Comparison of ENCODE assay signal across 1 cellular context in the genomic region with DNA sequence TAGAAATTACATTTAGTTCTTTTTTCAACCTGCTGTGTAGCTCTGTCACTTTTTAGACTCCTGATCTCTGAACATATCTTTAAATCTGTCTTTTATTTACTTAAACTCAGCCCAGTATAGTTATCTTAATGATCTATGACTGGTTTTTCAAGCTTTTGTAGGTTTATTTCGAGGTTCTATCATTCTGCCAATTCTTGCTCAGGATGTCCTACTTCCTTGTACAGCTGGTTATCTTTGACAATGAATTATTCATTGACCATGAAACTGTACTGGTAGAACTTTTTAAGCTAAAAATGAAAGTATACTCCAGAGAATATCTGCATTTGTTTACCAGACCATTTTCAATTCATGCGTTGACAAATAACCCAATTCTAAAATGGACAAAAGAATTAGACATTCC.
TF ChIP-seq lines count a peak whose summit lies in the region.

No MANE protein-coding gene starts in this region.

TF ChIP-seq in GM23338, 12 proteins besides CTCF, POLR2A, EP300 and RAD21 (continued from another document):
- TF ChIP-seq, protein P1, sequence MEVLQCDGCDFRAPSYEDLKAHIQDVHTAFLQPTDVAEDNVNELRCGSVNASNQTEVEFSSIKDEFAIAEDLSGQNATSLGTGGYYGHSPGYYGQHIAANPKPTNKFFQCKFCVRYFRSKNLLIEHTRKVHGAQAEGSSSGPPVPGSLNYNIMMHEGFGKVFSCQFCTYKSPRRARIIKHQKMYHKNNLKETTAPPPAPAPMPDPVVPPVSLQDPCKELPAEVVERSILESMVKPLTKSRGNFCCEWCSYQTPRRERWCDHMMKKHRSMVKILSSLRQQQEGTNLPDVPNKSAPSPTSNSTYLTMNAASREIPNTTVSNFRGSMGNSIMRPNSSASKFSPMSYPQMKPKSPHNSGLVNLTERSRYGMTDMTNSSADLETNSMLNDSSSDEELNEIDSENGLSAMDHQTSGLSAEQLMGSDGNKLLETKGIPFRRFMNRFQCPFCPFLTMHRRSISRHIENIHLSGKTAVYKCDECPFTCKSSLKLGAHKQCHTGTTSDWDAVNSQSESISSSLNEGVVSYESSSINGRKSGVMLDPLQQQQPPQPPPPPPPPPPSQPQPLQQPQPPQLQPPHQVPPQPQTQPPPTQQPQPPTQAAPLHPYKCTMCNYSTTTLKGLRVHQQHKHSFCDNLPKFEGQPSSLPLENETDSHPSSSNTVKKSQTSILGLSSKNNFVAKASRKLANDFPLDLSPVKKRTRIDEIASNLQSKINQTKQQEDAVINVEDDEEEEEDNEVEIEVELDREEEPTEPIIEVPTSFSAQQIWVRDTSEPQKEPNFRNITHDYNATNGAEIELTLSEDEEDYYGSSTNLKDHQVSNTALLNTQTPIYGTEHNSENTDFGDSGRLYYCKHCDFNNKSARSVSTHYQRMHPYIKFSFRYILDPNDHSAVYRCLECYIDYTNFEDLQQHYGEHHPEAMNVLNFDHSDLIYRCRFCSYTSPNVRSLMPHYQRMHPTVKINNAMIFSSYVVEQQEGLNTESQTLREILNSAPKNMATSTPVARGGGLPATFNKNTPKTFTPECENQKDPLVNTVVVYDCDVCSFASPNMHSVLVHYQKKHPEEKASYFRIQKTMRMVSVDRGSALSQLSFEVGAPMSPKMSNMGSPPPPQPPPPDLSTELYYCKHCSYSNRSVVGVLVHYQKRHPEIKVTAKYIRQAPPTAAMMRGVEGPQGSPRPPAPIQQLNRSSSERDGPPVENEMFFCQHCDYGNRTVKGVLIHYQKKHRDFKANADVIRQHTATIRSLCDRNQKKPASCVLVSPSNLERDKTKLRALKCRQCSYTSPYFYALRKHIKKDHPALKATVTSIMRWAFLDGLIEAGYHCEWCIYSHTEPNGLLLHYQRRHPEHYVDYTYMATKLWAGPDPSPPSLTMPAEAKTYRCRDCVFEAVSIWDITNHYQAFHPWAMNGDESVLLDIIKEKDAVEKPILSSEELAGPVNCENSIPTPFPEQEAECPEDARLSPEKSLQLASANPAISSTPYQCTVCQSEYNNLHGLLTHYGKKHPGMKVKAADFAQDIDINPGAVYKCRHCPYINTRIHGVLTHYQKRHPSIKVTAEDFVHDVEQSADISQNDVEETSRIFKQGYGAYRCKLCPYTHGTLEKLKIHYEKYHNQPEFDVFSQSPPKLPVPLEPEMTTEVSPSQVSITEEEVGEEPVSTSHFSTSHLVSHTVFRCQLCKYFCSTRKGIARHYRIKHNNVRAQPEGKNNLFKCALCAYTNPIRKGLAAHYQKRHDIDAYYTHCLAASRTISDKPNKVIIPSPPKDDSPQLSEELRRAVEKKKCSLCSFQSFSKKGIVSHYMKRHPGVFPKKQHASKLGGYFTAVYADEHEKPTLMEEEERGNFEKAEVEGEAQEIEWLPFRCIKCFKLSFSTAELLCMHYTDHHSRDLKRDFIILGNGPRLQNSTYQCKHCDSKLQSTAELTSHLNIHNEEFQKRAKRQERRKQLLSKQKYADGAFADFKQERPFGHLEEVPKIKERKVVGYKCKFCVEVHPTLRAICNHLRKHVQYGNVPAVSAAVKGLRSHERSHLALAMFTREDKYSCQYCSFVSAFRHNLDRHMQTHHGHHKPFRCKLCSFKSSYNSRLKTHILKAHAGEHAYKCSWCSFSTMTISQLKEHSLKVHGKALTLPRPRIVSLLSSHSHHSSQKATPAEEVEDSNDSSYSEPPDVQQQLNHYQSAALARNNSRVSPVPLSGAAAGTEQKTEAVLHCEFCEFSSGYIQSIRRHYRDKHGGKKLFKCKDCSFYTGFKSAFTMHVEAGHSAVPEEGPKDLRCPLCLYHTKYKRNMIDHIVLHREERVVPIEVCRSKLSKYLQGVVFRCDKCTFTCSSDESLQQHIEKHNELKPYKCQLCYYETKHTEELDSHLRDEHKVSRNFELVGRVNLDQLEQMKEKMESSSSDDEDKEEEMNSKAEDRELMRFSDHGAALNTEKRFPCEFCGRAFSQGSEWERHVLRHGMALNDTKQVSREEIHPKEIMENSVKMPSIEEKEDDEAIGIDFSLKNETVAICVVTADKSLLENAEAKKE (CRISPR knock-in tag; IDR thresholded peaks at IDR 0.05): no peak
- TF ChIP-seq EZH2phosphoT487 (IDR thresholded peaks at IDR 0.05; ENCODE audit: unreplicated experiment) (no peak), POLR2AphosphoS5 (IDR thresholded peaks at IDR 0.05; ENCODE audit: low read depth) (no peak), ETS1 (IDR thresholded peaks at IDR 0.05) (no peak), EZH2 (IDR thresholded peaks at IDR 0.05; ENCODE audit: low read depth, unreplicated experiment) (no peak), CREB1 (CRISPR knock-in tag; IDR thresholded peaks at IDR 0.05; ENCODE audit: low read depth) (no peak), ZNF331 (CRISPR knock-in tag; IDR thresholded peaks at IDR 0.05; ENCODE audit: low read depth) (no peak)
- TF ChIP-seq, protein P2, sequence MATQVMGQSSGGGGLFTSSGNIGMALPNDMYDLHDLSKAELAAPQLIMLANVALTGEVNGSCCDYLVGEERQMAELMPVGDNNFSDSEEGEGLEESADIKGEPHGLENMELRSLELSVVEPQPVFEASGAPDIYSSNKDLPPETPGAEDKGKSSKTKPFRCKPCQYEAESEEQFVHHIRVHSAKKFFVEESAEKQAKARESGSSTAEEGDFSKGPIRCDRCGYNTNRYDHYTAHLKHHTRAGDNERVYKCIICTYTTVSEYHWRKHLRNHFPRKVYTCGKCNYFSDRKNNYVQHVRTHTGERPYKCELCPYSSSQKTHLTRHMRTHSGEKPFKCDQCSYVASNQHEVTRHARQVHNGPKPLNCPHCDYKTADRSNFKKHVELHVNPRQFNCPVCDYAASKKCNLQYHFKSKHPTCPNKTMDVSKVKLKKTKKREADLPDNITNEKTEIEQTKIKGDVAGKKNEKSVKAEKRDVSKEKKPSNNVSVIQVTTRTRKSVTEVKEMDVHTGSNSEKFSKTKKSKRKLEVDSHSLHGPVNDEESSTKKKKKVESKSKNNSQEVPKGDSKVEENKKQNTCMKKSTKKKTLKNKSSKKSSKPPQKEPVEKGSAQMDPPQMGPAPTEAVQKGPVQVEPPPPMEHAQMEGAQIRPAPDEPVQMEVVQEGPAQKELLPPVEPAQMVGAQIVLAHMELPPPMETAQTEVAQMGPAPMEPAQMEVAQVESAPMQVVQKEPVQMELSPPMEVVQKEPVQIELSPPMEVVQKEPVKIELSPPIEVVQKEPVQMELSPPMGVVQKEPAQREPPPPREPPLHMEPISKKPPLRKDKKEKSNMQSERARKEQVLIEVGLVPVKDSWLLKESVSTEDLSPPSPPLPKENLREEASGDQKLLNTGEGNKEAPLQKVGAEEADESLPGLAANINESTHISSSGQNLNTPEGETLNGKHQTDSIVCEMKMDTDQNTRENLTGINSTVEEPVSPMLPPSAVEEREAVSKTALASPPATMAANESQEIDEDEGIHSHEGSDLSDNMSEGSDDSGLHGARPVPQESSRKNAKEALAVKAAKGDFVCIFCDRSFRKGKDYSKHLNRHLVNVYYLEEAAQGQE (IDR thresholded peaks at IDR 0.05; ENCODE audit: unreplicated experiment): no peak
